In genomic region chr2:118975133-118975532, GRCh38 we compare ENCODE assay signal across 14 cellular contexts. TPM values are rescaled to one million over a fixed set of nuclear protein-coding genes. Genes with fewer than 3 reads are reported as not detected.
A peak's percentile ranks its signal among the peaks of the same experiment; 100 is the strongest.
DNase-seq lines count a peak whose midpoint lies in the region; ATAC-seq lines count a peak whose summit lies in the region.
"Had no signal": no experiment of that assay in that cellular context is flagged by ENCODE, and none has a peak within 500 bp of the region (broad histone marks: within the 10 kb centered on the region; RNA-seq: fewer than 3 reads in every experiment).

No MANE protein-coding gene starts in this region.

- peaks cover 3% of the 10 kb centered on the region for H3K27me3 Mint-ChIP-seq in dendritic cell treated with granulocyte-macrophage colony-stimulating factor and Interleukin-4, amounts not matched to agents 40 ng/mL and 50 ng/mL, for 4 days

- intact Hi-C loops in dendritic cell treated with granulocyte-macrophage colony-stimulating factor and Interleukin-4, amounts not matched to agents 40 ng/mL and 50 ng/mL, for 4 days (cut with micrococcal nuclease) = no loop called here

- peaks cover 6% of the 10 kb centered on the region for H3K27me3 ChIP-seq in H7 (ENCODE audit: control insufficient read depth, insufficient read depth, low read length)

- H3K36me3 Mint-ChIP-seq in dendritic cell treated with granulocyte-macrophage colony-stimulating factor and Interleukin-4, amounts not matched to agents 40 ng/mL and 50 ng/mL, for 4 days (ENCODE audit: low read depth) = peaks cover 37% of the 10 kb centered on the region

- no peak overlapping the region for H3K4me3 Mint-ChIP-seq in dendritic cell treated with granulocyte-macrophage colony-stimulating factor and Interleukin-4, amounts not matched to agents 40 ng/mL and 50 ng/mL, for 4 days
- H3K4me3 Mint-ChIP-seq: CD8-positive, alpha-beta memory T cell had no signal

- H3K4me3 ChIP-seq in H7 (ENCODE audit: insufficient read depth, low read depth, low read length) = no peak overlapping the region
- H3K4me3 ChIP-seq: A549 had no signal

- H3K27ac Mint-ChIP-seq in dendritic cell treated with granulocyte-macrophage colony-stimulating factor and Interleukin-4, amounts not matched to agents 40 ng/mL and 50 ng/mL, for 4 days = peak overlapping the region; percentile 90
- H3K27ac Mint-ChIP-seq: CD8-positive, alpha-beta memory T cell had no signal

- ATAC-seq in HG03520 (IDR thresholded peaks at IDR 0.05; ENCODE audit: unreplicated experiment) = no peak
- ATAC-seq: A549, HCT116 had no signal

- DNase-seq in H7 (peak; percentile 33), mesenteric fat pad (ENCODE audit: low spot score) (peak; percentile 6), NCI-H2029 treated with DMSO at 0.1 percent for 48 hours (lab: John Stamatoyannopoulos, UW) (no peak), activated gamma-delta T cell treated with Interleukin-2 at 50 U/mL for 16 hours (no peak)
- DNase-seq: CD8-positive, alpha-beta memory T cell; DMS53; GF-D8; IMR-90 had no signal

- peaks cover 71% of the 10 kb centered on the region for H3K4me1 Mint-ChIP-seq in dendritic cell treated with granulocyte-macrophage colony-stimulating factor and Interleukin-4, amounts not matched to agents 40 ng/mL and 50 ng/mL, for 4 days (ENCODE audit: low read depth)
- H3K4me1 Mint-ChIP-seq: CD8-positive, alpha-beta memory T cell had no signal

- peaks cover 16% of the 10 kb centered on the region for H3K9me3 Mint-ChIP-seq in dendritic cell treated with granulocyte-macrophage colony-stimulating factor and Interleukin-4, amounts not matched to agents 40 ng/mL and 50 ng/mL, for 4 days

- H3K36me3 ChIP-seq in H7 (replicated peaks; ENCODE audit: control insufficient read depth, insufficient read depth, low read length) = no peaks in the 10 kb centered on the region

RNA-seq across cellular contexts. Expression of gene MARCO, which starts 33.1 kb away (rescaled TPM):
- not detected in 2 replicates for total RNA-seq in H7 (2014; rRNA removed; shearing (Covaris generic))
- 92.5 TPM for total RNA-seq in mesenteric fat pad
- total RNA-seq: CD8-positive, alpha-beta memory T cell; H4; HT-29; IMR-90 had no signal

Comparison
In these comparisons a context has a peak if more than half of its experiments do, and no peak if none do; other contexts are left out.
1. DNase-seq: peak in H7 (single experiment) and mesenteric fat pad (single experiment); none in NCI-H2029 treated with DMSO at 0.1 percent for 48 hours (single experiment) and activated gamma-delta T cell treated with Interleukin-2 at 50 U/mL for 16 hours (single experiment).
2. RNA of gene MARCO, which starts 33.1 kb away (total RNA-seq): 92.5 TPM in mesenteric fat pad (single experiment); not detected in H7; every median in the first group is over 10 times any median in the second.